Comparison of ENCODE assay signal across 10 cellular contexts in genomic region chr5:127839496-127840197, GRCh38.
DNase-seq lines count a peak whose midpoint lies in the region; ATAC-seq and TF ChIP-seq lines count a peak whose summit lies in the region.
"Had no signal": no experiment of that assay in that cellular context is flagged by ENCODE, and none has a peak within 500 bp of the region (broad histone marks: within the 10 kb centered on the region; RNA-seq: fewer than 3 reads in every experiment).

No MANE protein-coding gene starts in this region.

- TF ChIP-seq CTCF in cardiac fibroblast (IDR thresholded peaks at IDR 0.05; ENCODE audit: low read depth, low read length) = no peak

- H3K4me3 ChIP-seq in cardiac fibroblast (replicated peaks in 1 of 2; ENCODE audit: low read depth in 2 of 2, low read length in 2 of 2) = no peak overlapping the region

- peak; percentile 64 for ATAC-seq in GM18508 (IDR thresholded peaks at IDR 0.05; ENCODE audit: insufficient read depth, unreplicated experiment)
- ATAC-seq in GM21423 (IDR thresholded peaks at IDR 0.05; ENCODE audit: unreplicated experiment) = peak; percentile 56
- ATAC-seq in HG03159 (IDR thresholded peaks at IDR 0.05; ENCODE audit: unreplicated experiment) = peak; percentile 59

- peak; percentile 40 to 56 for DNase-seq in cardiac fibroblast (ENCODE audit: low read depth in 2 of 2)
- DNase-seq in NCI-H524 treated with DMSO at 0.1 percent for 48 hours (lab: John Stamatoyannopoulos, UW) = no peak
- DNase-seq in middle frontal gyrus (ENCODE audit: extremely low spot score, low spot score) = no peak
- DNase-seq in HuH-7.5 (ENCODE audit: low spot score) = no peak
- DNase-seq in HPDE6-E6E7 (ENCODE audit: extremely low spot score) = no peak
- DNase-seq: NCI-H526; stimulated activated naive CD4-positive, alpha-beta T cell treated with Interleukin-2 at 50 U/mL for 16 hours had no signal

Comparison
In these comparisons a context has a peak if more than half of its experiments do, and no peak if none do; other contexts are left out.
1. DNase-seq: peak in cardiac fibroblast (2 of 2); none in NCI-H524 treated with DMSO at 0.1 percent for 48 hours (single experiment), middle frontal gyrus (single experiment), HuH-7.5 (single experiment) and HPDE6-E6E7 (single experiment).
2. Peak in every context shown above with its lines, with median percentiles within 50 percentile points of each other: ATAC-seq.